Comparison of ENCODE assay signal across 8 cellular contexts in the genomic region with DNA sequence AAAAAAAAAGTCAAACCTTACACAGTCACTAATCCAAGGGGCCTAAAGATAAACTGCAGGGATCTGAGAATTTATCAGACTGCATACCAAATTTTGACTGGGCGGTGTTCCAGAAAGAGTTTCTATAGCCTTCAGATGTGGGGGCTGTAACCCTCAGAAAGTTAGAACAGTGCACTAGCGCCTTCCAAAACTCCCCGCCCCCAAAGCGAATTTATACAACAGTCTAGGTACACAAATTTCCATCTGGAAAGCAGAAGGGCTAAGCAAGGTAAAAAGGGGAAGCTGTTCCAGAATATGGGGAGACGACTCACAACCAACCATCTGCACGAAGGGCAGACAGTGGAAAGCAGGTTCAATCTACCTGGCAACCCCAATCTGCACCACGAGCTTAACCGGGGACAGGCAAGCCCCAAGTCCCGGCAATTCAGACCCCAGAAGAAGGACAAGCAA. TPM values are rescaled to one million over a fixed set of nuclear protein-coding genes. Genes with fewer than 3 reads are reported as not detected.
A peak's percentile ranks its signal among the peaks of the same experiment; 100 is the strongest.
DNase-seq lines count a peak whose midpoint lies in the region; ATAC-seq and TF ChIP-seq lines count a peak whose summit lies in the region.

No MANE protein-coding gene starts in this region.

- peaks cover 2% of the 10 kb centered on the region for H3K36me3 Mint-ChIP-seq in endodermal cell (ENCODE audit: low read depth)
- H3K36me3 Mint-ChIP-seq in nephron (ENCODE audit: low read depth) = peaks cover 5% of the 10 kb centered on the region

- H3K9ac ChIP-seq in endodermal cell (ENCODE audit: extremely low read depth, low read length, poor library complexity, severe bottlenecking) = peak overlapping the region; percentile 45

- H3K4me3 Mint-ChIP-seq in endodermal cell = peak overlapping the region; percentile 73
- H3K4me3 Mint-ChIP-seq in nephron = peak overlapping the region; percentile 94

- DNase-seq in endodermal cell = no peak
- no peak for DNase-seq in NCI-H2107 (lab: John Stamatoyannopoulos, UW)
- DNase-seq in sciatic nerve (ENCODE audit: low spot score) = no peak

- peaks cover 18% of the 10 kb centered on the region for H3K36me3 ChIP-seq in endodermal cell (ENCODE audit: control insufficient read depth, insufficient read depth, low read length)

- TF ChIP-seq CTCF in GM12875 (IDR thresholded peaks at IDR 0.05; ENCODE audit: borderline replicate concordance, insufficient read depth, low read depth, low read length) (no peak), endodermal cell (conservative IDR thresholded peaks at IDR 0.05) (no peak), nephron (IDR thresholded peaks at IDR 0.05; ENCODE audit: unreplicated experiment in 3 of 3) (no peak)

- peaks cover 8% of the 10 kb centered on the region for H3K4me1 ChIP-seq in endodermal cell (ENCODE audit: control insufficient read depth, insufficient read depth, low read length)

- intact Hi-C loops in sciatic nerve (cut with DNase I) = no loop called here

- H3K27me3 Mint-ChIP-seq in endodermal cell (ENCODE audit: insufficient read depth) (peaks cover 14% of the 10 kb centered on the region), nephron (ENCODE audit: low read depth) (no peaks in the 10 kb centered on the region)

- H3K4me3 ChIP-seq in GM12875 (ENCODE audit: low read depth, low read length) = peak overlapping the region; percentile 82
- peak overlapping the region; percentile 92 for H3K4me3 ChIP-seq in endodermal cell (ENCODE audit: low read length)

- H3K4me1 Mint-ChIP-seq in endodermal cell (peaks cover 28% of the 10 kb centered on the region), nephron (peaks cover 24% of the 10 kb centered on the region)

- H3K27ac Mint-ChIP-seq in endodermal cell (no peak overlapping the region), nephron (peak overlapping the region; percentile 84 to 93 (median 89))

- H3K9me3 Mint-ChIP-seq in endodermal cell (no peaks in the 10 kb centered on the region), nephron (no peaks in the 10 kb centered on the region)

- WGBS in endodermal cell (ENCODE audit: insufficient coverage in 1 of 2, insufficient read length in 1 of 2), 2 experiments = 10 to 57% methylated on average over 5 to 9 of the region's 9 CpGs

- ATAC-seq in HG02973 (IDR thresholded peaks at IDR 0.05; ENCODE audit: unreplicated experiment) (peak; percentile 41), SK-N-SH treated with all-trans-retinoic acid at 6 μM for 48 hours (peak; percentile 12; the same call in 2 of the 3 replicates), HG03571 (IDR thresholded peaks at IDR 0.05; ENCODE audit: unreplicated experiment) (no peak), sciatic nerve (no peak)

- no peaks in the 10 kb centered on the region for H3K9me3 ChIP-seq in endodermal cell (ENCODE audit: control insufficient read depth, low read length)

- H3K27ac ChIP-seq in endodermal cell (ENCODE audit: low read depth, low read length) = no peak overlapping the region

- peaks cover 19% of the 10 kb centered on the region for H3K27me3 ChIP-seq in endodermal cell (ENCODE audit: control insufficient read depth, insufficient read depth, low read length, poor library complexity, severe bottlenecking)

TF ChIP-seq in SK-N-SH treated with all-trans-retinoic acid at 6 μM for 48 hours, 23 proteins besides CTCF, POLR2A, EP300 and RAD21:
- TF ChIP-seq GLIS3 (CRISPR knock-in tag; IDR thresholded peaks at IDR 0.05) (no peak), ZFP30 (CRISPR knock-in tag; IDR thresholded peaks at IDR 0.05) (no peak), BACH2 (CRISPR knock-in tag; IDR thresholded peaks at IDR 0.05; ENCODE audit: borderline replicate concordance) (no peak), OSR1 (CRISPR knock-in tag; IDR thresholded peaks at IDR 0.05) (no peak), ARNTL (CRISPR knock-in tag; IDR thresholded peaks at IDR 0.05; ENCODE audit: borderline replicate concordance, low read depth) (no peak), TOX (CRISPR knock-in tag; IDR thresholded peaks at IDR 0.05; ENCODE audit: borderline replicate concordance) (no peak), SNAI2 (CRISPR knock-in tag; IDR thresholded peaks at IDR 0.05) (no peak), PPARA (CRISPR knock-in tag; IDR thresholded peaks at IDR 0.05; ENCODE audit: borderline replicate concordance) (no peak), ZNF565 (CRISPR knock-in tag; conservative IDR thresholded peaks at IDR 0.05; ENCODE audit: low read depth) (no peak), ZNF8 (CRISPR knock-in tag; IDR thresholded peaks at IDR 0.05) (no peak), ZC3H10 (CRISPR knock-in tag; IDR thresholded peaks at IDR 0.05) (no peak), ZFP3 (CRISPR knock-in tag; IDR thresholded peaks at IDR 0.05) (no peak)
- TF ChIP-seq, protein P1, sequence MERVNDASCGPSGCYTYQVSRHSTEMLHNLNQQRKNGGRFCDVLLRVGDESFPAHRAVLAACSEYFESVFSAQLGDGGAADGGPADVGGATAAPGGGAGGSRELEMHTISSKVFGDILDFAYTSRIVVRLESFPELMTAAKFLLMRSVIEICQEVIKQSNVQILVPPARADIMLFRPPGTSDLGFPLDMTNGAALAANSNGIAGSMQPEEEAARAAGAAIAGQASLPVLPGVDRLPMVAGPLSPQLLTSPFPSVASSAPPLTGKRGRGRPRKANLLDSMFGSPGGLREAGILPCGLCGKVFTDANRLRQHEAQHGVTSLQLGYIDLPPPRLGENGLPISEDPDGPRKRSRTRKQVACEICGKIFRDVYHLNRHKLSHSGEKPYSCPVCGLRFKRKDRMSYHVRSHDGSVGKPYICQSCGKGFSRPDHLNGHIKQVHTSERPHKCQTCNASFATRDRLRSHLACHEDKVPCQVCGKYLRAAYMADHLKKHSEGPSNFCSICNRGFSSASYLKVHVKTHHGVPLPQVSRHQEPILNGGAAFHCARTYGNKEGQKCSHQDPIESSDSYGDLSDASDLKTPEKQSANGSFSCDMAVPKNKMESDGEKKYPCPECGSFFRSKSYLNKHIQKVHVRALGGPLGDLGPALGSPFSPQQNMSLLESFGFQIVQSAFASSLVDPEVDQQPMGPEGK (CRISPR knock-in tag; IDR thresholded peaks at IDR 0.05; ENCODE audit: borderline replicate concordance) = no peak
- TF ChIP-seq, protein P2, sequence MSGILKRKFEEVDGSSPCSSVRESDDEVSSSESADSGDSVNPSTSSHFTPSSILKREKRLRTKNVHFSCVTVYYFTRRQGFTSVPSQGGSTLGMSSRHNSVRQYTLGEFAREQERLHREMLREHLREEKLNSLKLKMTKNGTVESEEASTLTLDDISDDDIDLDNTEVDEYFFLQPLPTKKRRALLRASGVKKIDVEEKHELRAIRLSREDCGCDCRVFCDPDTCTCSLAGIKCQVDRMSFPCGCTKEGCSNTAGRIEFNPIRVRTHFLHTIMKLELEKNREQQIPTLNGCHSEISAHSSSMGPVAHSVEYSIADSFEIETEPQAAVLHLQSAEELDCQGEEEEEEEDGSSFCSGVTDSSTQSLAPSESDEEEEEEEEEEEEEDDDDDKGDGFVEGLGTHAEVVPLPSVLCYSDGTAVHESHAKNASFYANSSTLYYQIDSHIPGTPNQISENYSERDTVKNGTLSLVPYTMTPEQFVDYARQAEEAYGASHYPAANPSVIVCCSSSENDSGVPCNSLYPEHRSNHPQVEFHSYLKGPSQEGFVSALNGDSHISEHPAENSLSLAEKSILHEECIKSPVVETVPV (CRISPR knock-in tag; IDR thresholded peaks at IDR 0.05) = no peak
- TF ChIP-seq, protein P3, sequence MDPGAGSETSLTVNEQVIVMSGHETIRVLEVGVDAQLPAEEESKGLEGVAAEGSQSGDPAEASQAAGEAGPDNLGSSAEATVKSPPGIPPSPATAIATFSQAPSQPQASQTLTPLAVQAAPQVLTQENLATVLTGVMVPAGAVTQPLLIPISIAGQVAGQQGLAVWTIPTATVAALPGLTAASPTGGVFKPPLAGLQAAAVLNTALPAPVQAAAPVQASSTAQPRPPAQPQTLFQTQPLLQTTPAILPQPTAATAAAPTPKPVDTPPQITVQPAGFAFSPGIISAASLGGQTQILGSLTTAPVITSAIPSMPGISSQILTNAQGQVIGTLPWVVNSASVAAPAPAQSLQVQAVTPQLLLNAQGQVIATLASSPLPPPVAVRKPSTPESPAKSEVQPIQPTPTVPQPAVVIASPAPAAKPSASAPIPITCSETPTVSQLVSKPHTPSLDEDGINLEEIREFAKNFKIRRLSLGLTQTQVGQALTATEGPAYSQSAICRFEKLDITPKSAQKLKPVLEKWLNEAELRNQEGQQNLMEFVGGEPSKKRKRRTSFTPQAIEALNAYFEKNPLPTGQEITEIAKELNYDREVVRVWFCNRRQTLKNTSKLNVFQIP (CRISPR knock-in tag; IDR thresholded peaks at IDR 0.05; ENCODE audit: borderline replicate concordance, low read depth) = no peak

RNA-seq across cellular contexts. Expression of a gene that starts 0.8 kb away (rescaled TPM):
- 10 to 100 TPM; 22.8 to 36.0 TPM for total RNA-seq in endodermal cell
- 15.2 TPM for polyA plus RNA-seq in endodermal cell (2013, experiment 1 of 2)
- polyA plus RNA-seq in endodermal cell (2013, experiment 2 of 2) = 14.9 TPM
- total RNA-seq in sciatic nerve = 18.3 TPM

RNA-seq across cellular contexts. Expression of a gene that starts 58.6 kb away (rescaled TPM):
- total RNA-seq in endodermal cell (not detected), sciatic nerve (not detected)
- not detected for polyA plus RNA-seq in endodermal cell (2013, experiment 1 of 2)
- polyA plus RNA-seq in endodermal cell (2013, experiment 2 of 2) = not detected

Comparison
In these comparisons a context has a peak if more than half of its experiments do, and no peak if none do; other contexts are left out.
1. ATAC-seq: peak in HG02973 (single experiment) and SK-N-SH treated with all-trans-retinoic acid at 6 μM for 48 hours (single experiment); none in HG03571 (single experiment) and sciatic nerve (single experiment).